Comparison of ENCODE assay signal across 9 cellular contexts in the genomic region with DNA sequence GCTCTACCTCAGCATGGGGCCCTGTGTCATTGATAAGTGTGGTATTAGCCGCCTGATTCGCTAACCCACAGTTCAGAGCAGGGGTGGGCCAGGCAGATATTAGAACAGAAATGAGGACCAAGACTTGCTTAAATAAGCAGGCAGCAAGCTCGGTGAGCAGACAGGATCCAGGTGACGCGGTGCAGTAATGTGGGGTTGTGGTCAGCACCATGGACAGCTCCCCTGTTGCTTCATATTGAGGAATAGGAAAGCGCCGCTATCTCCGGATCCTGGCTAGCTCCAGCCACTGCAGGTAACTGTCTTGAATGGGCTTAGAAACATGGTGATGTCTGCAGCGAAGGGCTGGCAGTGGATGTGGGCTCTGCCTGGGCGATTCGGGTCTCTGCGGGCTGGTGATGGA. TPM values are rescaled to one million over a fixed set of nuclear protein-coding genes. Genes with fewer than 3 reads are reported as not detected.
A peak's percentile ranks its signal among the peaks of the same experiment; 100 is the strongest.
DNase-seq lines count a peak whose midpoint lies in the region; ATAC-seq and TF ChIP-seq lines count a peak whose summit lies in the region.
"Had no signal": no experiment of that assay in that cellular context is flagged by ENCODE, and none has a peak within 500 bp of the region (broad histone marks: within the 10 kb centered on the region; RNA-seq: fewer than 3 reads in every experiment).

No MANE protein-coding gene starts in this region.

- no peak overlapping the region for H3K27ac ChIP-seq in CD4-positive, alpha-beta T cell (ENCODE audit: low read depth, low read length)
- H3K27ac ChIP-seq in foreskin keratinocyte (no peak overlapping the region), prostate gland (no peak overlapping the region)

- CTCF ChIA-PET in CD4-positive, alpha-beta T cell (lab: Charles Lee): no interaction called here
- CTCF ChIA-PET in activated CD8-positive, alpha-beta memory T cell treated with anti-CD3 and anti-CD28 coated beads, Interleukin-2, amount 10 ng/mL, durations not matched to agents 7 days and 5 days (lab: Charles Lee): no interaction called here

- H3K4me1 Mint-ChIP-seq in CD4-positive, alpha-beta T cell (ENCODE audit: low read depth): no peaks in the 10 kb centered on the region
- H3K4me1 Mint-ChIP-seq in activated CD8-positive, alpha-beta memory T cell treated with anti-CD3 and anti-CD28 coated beads, Interleukin-2, amount 10 ng/mL, durations not matched to agents 7 days and 5 days: no peaks in the 10 kb centered on the region

- ATAC-seq in CD4-positive, alpha-beta T cell (ENCODE audit: poor library complexity): no peak
- no peak for ATAC-seq in activated CD8-positive, alpha-beta memory T cell treated with anti-CD3 and anti-CD28 coated beads, Interleukin-2, amount 10 ng/mL, durations not matched to agents 7 days and 5 days
- ATAC-seq in foreskin keratinocyte (peak; percentile 83), HG02798 (IDR thresholded peaks at IDR 0.05; ENCODE audit: poor library complexity, unreplicated experiment) (no peak)

- intact Hi-C loops in CD4-positive, alpha-beta T cell (cut with DNase I, micrococcal nuclease): no loop called here
- intact Hi-C loops in prostate gland (cut with DNase I): no loop called here

- no peaks in the 10 kb centered on the region for H3K27me3 ChIP-seq in CD4-positive, alpha-beta T cell (ENCODE audit: control insufficient read depth, insufficient read depth, low read length)
- H3K27me3 ChIP-seq in foreskin keratinocyte: no peaks in the 10 kb centered on the region
- H3K27me3 ChIP-seq in prostate gland (replicated peaks; ENCODE audit: insufficient read depth): no peaks in the 10 kb centered on the region

- no peak for TF ChIP-seq POLR2A in prostate gland (IDR thresholded peaks at IDR 0.05)

- no peak overlapping the region for H3K27ac Mint-ChIP-seq in CD4-positive, alpha-beta T cell
- no peak overlapping the region for H3K27ac Mint-ChIP-seq in activated CD8-positive, alpha-beta memory T cell treated with anti-CD3 and anti-CD28 coated beads, Interleukin-2, amount 10 ng/mL, durations not matched to agents 7 days and 5 days
- H3K27ac Mint-ChIP-seq: activated naive CD8-positive, alpha-beta T cell had no signal

- H3K36me3 ChIP-seq in prostate gland: no peaks in the 10 kb centered on the region

- H3K4me3 ChIP-seq in Jurkat, Clone E6-1 (ENCODE audit: low read length): no peak overlapping the region
- no peak overlapping the region for H3K4me3 ChIP-seq in prostate gland

- peak; percentile 10 to 51 (median 18) for DNase-seq in CD4-positive, alpha-beta T cell
- DNase-seq in Jurkat, Clone E6-1 (ENCODE audit: low read depth, low spot score): peak; percentile 64
- DNase-seq in activated CD8-positive, alpha-beta memory T cell treated with anti-CD3 and anti-CD28 coated beads, Interleukin-2, amount 10 ng/mL, durations not matched to agents 7 days and 5 days: peak; percentile 64
- DNase-seq in foreskin keratinocyte (peak; percentile 17 to 35), prostate gland (ENCODE audit: low spot score) (peak; percentile 50), NCI-H524 (lab: John Stamatoyannopoulos, UW) (no peak), 8988T (no peak)

- no peak overlapping the region for H3K4me3 Mint-ChIP-seq in CD4-positive, alpha-beta T cell
- H3K4me3 Mint-ChIP-seq in activated CD8-positive, alpha-beta memory T cell treated with anti-CD3 and anti-CD28 coated beads, Interleukin-2, amount 10 ng/mL, durations not matched to agents 7 days and 5 days: no peak overlapping the region
- H3K4me3 Mint-ChIP-seq: activated naive CD8-positive, alpha-beta T cell had no signal

- H3K4me1 ChIP-seq in foreskin keratinocyte (no peaks in the 10 kb centered on the region), prostate gland (replicated peaks) (no peaks in the 10 kb centered on the region)

- TF ChIP-seq CTCF in CD4-positive, alpha-beta T cell (IDR thresholded peaks at IDR 0.05): no peak
- TF ChIP-seq CTCF in foreskin keratinocyte (conservative IDR thresholded peaks at IDR 0.05) (no peak), prostate gland (IDR thresholded peaks at IDR 0.05) (no peak)

- no peaks in the 10 kb centered on the region for H3K9me3 ChIP-seq in CD4-positive, alpha-beta T cell (ENCODE audit: control insufficient read depth, low read length)
- H3K9me3 ChIP-seq in prostate gland: no peaks in the 10 kb centered on the region

- H3K9me3 Mint-ChIP-seq in CD4-positive, alpha-beta T cell: peaks cover 3% of the 10 kb centered on the region
- no peaks in the 10 kb centered on the region for H3K9me3 Mint-ChIP-seq in activated CD8-positive, alpha-beta memory T cell treated with anti-CD3 and anti-CD28 coated beads, Interleukin-2, amount 10 ng/mL, durations not matched to agents 7 days and 5 days (ENCODE audit: low read depth)

- H3K36me3 Mint-ChIP-seq in CD4-positive, alpha-beta T cell (ENCODE audit: low read depth): no peaks in the 10 kb centered on the region
- no peaks in the 10 kb centered on the region for H3K36me3 Mint-ChIP-seq in activated CD8-positive, alpha-beta memory T cell treated with anti-CD3 and anti-CD28 coated beads, Interleukin-2, amount 10 ng/mL, durations not matched to agents 7 days and 5 days
- H3K36me3 Mint-ChIP-seq: activated naive CD8-positive, alpha-beta T cell had no signal

- H3K27me3 Mint-ChIP-seq in CD4-positive, alpha-beta T cell: peaks cover 18% of the 10 kb centered on the region
- H3K27me3 Mint-ChIP-seq in activated CD8-positive, alpha-beta memory T cell treated with anti-CD3 and anti-CD28 coated beads, Interleukin-2, amount 10 ng/mL, durations not matched to agents 7 days and 5 days: no peaks in the 10 kb centered on the region

- WGBS in prostate gland: 15% methylated on average over 12 of the region's 12 CpGs

- POLR2A ChIA-PET in CD4-positive, alpha-beta T cell (lab: Charles Lee): no interaction called here

RNA-seq across cellular contexts. Expression of gene GPR26, which starts 51.3 kb away (rescaled TPM):
- total RNA-seq in CD4-positive, alpha-beta T cell: not detected
- polyA plus RNA-seq in Jurkat, Clone E6-1 (2012; ENCODE audit: insufficient read depth, insufficient read length): not detected
- total RNA-seq in activated CD8-positive, alpha-beta memory T cell treated with anti-CD3 and anti-CD28 coated beads, Interleukin-2, amount 10 ng/mL, durations not matched to agents 7 days and 5 days: not detected
- total RNA-seq in foreskin keratinocyte (not detected in 2 replicates), prostate gland (under 1 TPM in 1 of 2 donors, not detected in 1; 0.23 TPM)
- not detected in 2 replicates for polyA plus RNA-seq in foreskin keratinocyte

Comparison
In these comparisons a context has a peak if more than half of its experiments do, and no peak if none do; other contexts are left out.
1. DNase-seq: peak in CD4-positive, alpha-beta T cell (10 of 10), Jurkat, Clone E6-1 (single experiment), activated CD8-positive, alpha-beta memory T cell treated with anti-CD3 and anti-CD28 coated beads, Interleukin-2, amount 10 ng/mL, durations not matched to agents 7 days and 5 days (single experiment), foreskin keratinocyte (2 of 2) and prostate gland (single experiment); none in NCI-H524 (0 of 2) and 8988T (single experiment).